In genomic region chr20:60050193-60050960, GRCh38 we compare ENCODE assay signal across 11 cellular contexts.
DNase-seq lines count a peak whose midpoint lies in the region; ATAC-seq, FAIRE-seq and TF ChIP-seq lines count a peak whose summit lies in the region.
"Had no signal": no experiment of that assay in that cellular context is flagged by ENCODE, and none has a peak within 500 bp of the region (broad histone marks: within the 10 kb centered on the region; RNA-seq: fewer than 3 reads in every experiment).

No MANE protein-coding gene starts in this region.

- no peak for ATAC-seq in HG03095 (IDR thresholded peaks at IDR 0.05; ENCODE audit: unreplicated experiment)
- ATAC-seq: gastroesophageal sphincter had no signal

- no peaks in the 10 kb centered on the region for H3K4me1 ChIP-seq in small intestine (ENCODE audit: control insufficient read depth in 2 of 2, insufficient read depth in 1 of 2, low read depth in 1 of 2, low read length in 1 of 2)
- H3K4me1 ChIP-seq in effector memory CD4-positive, alpha-beta T cell (ENCODE audit: control insufficient read depth, insufficient read depth, low read length, poor library complexity, severe bottlenecking): peaks cover 9% of the 10 kb centered on the region

- no peaks in the 10 kb centered on the region for H3K36me3 Mint-ChIP-seq in endothelial cell (ENCODE audit: low read depth, unreplicated experiment)

- H3K4me3 ChIP-seq in small intestine (ENCODE audit: low read depth in 1 of 2, low read length in 2 of 2): no peak overlapping the region
- H3K4me3 ChIP-seq in effector memory CD4-positive, alpha-beta T cell (ENCODE audit: insufficient read depth, low read depth, low read length, poor library complexity, severe bottlenecking): no peak overlapping the region
- H3K4me3 ChIP-seq: gastroesophageal sphincter had no signal

- no peak overlapping the region for H3K27ac Mint-ChIP-seq in endothelial cell (ENCODE audit: unreplicated experiment)
- H3K27ac Mint-ChIP-seq: activated B cell treated with CpG ODN at 0.5 μM for 24 hours, B cell had no signal

- no peak overlapping the region for H3K27ac ChIP-seq in small intestine (ENCODE audit: low read depth in 1 of 2, low read length in 1 of 2)
- H3K27ac ChIP-seq in effector memory CD4-positive, alpha-beta T cell (ENCODE audit: insufficient read depth, low read length, poor library complexity, severe bottlenecking): no peak overlapping the region
- H3K27ac ChIP-seq: gastroesophageal sphincter had no signal

- H3K27me3 ChIP-seq in small intestine (ENCODE audit: control insufficient read depth in 2 of 2, insufficient read depth in 2 of 2, low read length in 2 of 2): peaks cover 0 to 2% of the 10 kb centered on the region in 2 donors
- H3K27me3 ChIP-seq in effector memory CD4-positive, alpha-beta T cell (replicated peaks; ENCODE audit: control insufficient read depth, insufficient read depth, low read length, poor library complexity, severe bottlenecking): no peaks in the 10 kb centered on the region

- peak; percentile 74 for DNase-seq in SIG-M5 treated with dmso at 0.1 percent for 504 hours (lab: John Stamatoyannopoulos, UW; ENCODE audit: unreplicated experiment)
- no peak for DNase-seq in SIG-M5 (lab: John Stamatoyannopoulos, UW)
- peak; percentile 79 for DNase-seq in NCI-H748 (lab: John Stamatoyannopoulos, UW; ENCODE audit: unreplicated experiment)
- no peak for DNase-seq in endothelial cell (ENCODE audit: low spot score)
- DNase-seq in small intestine: peak; percentile 51
- no peak for DNase-seq in effector memory CD4-positive, alpha-beta T cell
- no peak for DNase-seq in AG08396 (ENCODE audit: low spot score)
- DNase-seq: activated B cell treated with CpG ODN at 0.5 μM for 24 hours had no signal

- TF ChIP-seq CTCF in endothelial cell (IDR thresholded peaks at IDR 0.05; ENCODE audit: unreplicated experiment): peak; percentile 41

- 58 to 76% (median 66%) methylated on average over 13 of the region's 13 CpGs for WGBS in small intestine, 3 donors

- H3K9me3 Mint-ChIP-seq in endothelial cell (ENCODE audit: unreplicated experiment): no peaks in the 10 kb centered on the region

- H3K27me3 Mint-ChIP-seq in endothelial cell (ENCODE audit: unreplicated experiment): peaks cover 3% of the 10 kb centered on the region

- H3K9me3 ChIP-seq in small intestine (ENCODE audit: control insufficient read depth, low read depth): no peaks in the 10 kb centered on the region
- H3K9me3 ChIP-seq in effector memory CD4-positive, alpha-beta T cell (ENCODE audit: control insufficient read depth, low read length): no peaks in the 10 kb centered on the region
- H3K9me3 ChIP-seq: gastroesophageal sphincter had no signal

- peaks cover 15% of the 10 kb centered on the region for H3K4me1 Mint-ChIP-seq in endothelial cell (ENCODE audit: unreplicated experiment)

- no peak for FAIRE-seq in small intestine (lab: Jason Lieb, UNC)

- H3K36me3 ChIP-seq in small intestine (ENCODE audit: control insufficient read depth in 2 of 2, insufficient read depth in 2 of 2, low read length in 2 of 2): no peaks in the 10 kb centered on the region
- H3K36me3 ChIP-seq in effector memory CD4-positive, alpha-beta T cell (ENCODE audit: control insufficient read depth, insufficient read depth, low read length): no peaks in the 10 kb centered on the region
- H3K36me3 ChIP-seq: gastroesophageal sphincter had no signal

- H3K4me3 Mint-ChIP-seq in endothelial cell (ENCODE audit: unreplicated experiment): no peak overlapping the region
- H3K4me3 Mint-ChIP-seq: activated B cell treated with CpG ODN at 0.5 μM for 24 hours, B cell had no signal

Comparison
In these comparisons a context has a peak if more than half of its experiments do, and no peak if none do; other contexts are left out.
1. DNase-seq: peak in SIG-M5 treated with dmso at 0.1 percent for 504 hours (single experiment), NCI-H748 (single experiment) and small intestine (single experiment); none in SIG-M5 (single experiment), endothelial cell (single experiment), effector memory CD4-positive, alpha-beta T cell (0 of 3) and AG08396 (single experiment).